In genomic region chr5:57642066-57642465, GRCh38 we compare ENCODE assay signal across 27 cellular contexts.
"Had no signal": no experiment of that assay in that cellular context is flagged by ENCODE, and none has a peak within 500 bp of the region (broad histone marks: within the 10 kb centered on the region; RNA-seq: fewer than 3 reads in every experiment).

No MANE protein-coding gene starts in this region.

- H3K36me3 ChIP-seq: colonic mucosa, gastroesophageal sphincter, heart right ventricle, ovary, sigmoid colon, tibial artery had no signal

- H3K27ac ChIP-seq: colonic mucosa, epithelial cell of prostate, gastroesophageal sphincter, heart right ventricle, ovary, psoas muscle, sigmoid colon, testis, tibial artery had no signal

- H3K27me3 ChIP-seq: colonic mucosa, gastroesophageal sphincter, heart right ventricle, ovary, sigmoid colon, testis, tibial artery had no signal

- DNase-seq: colonic mucosa; effector CD8-positive, alpha-beta T cell; endodermal cell; foreskin fibroblast; glutamatergic neuron; heart right ventricle; hippocampal formation; kidney; natural killer cell; occipital lobe; ovary; posterior cingulate gyrus; psoas muscle; right cardiac atrium; sigmoid colon; stimulated activated CD4-positive, alpha-beta T cell treated with anti-CD3 and anti-CD28 coated beads, Interleukin-2, amount 100 ng/mL, for 24 hours; stimulated activated CD4-positive, alpha-beta T cell treated with anti-CD3 and anti-CD28 coated beads, Interleukin-4, amount 100 ng/mL, for 24 hours; stimulated activated naive CD8-positive, alpha-beta T cell treated with anti-CD3 and anti-CD28 coated beads, Interleukin-15, Interleukin-2, amounts not matched to agents 100 U/mL and 50 U/mL, for 24 hours; substantia nigra; testis; tibial artery had no signal

- ATAC-seq: esophagus mucosa; gastroesophageal sphincter; heart right ventricle; left lobe of liver; natural killer cell; psoas muscle; right cardiac atrium; stimulated activated effector memory CD8-positive, alpha-beta T cell treated with anti-CD3 and anti-CD28 coated beads, Interleukin-12 subunit alpha, Interleukin-12 subunit beta, amount 100 ng/mL, for 72 hours; stimulated activated naive CD8-positive, alpha-beta T cell treated with anti-CD3 and anti-CD28 coated beads, Interleukin-15, Interleukin-2, amounts not matched to agents 100 U/mL and 50 U/mL, for 24 hours had no signal

- H3K4me3 ChIP-seq: colonic mucosa, gastroesophageal sphincter, heart right ventricle, lung, ovary, psoas muscle, sigmoid colon, testis, tibial artery had no signal

- H3K9me3 ChIP-seq: colonic mucosa, gastroesophageal sphincter, heart right ventricle, ovary, psoas muscle, sigmoid colon, testis, tibial artery had no signal

- H3K4me1 ChIP-seq: colonic mucosa, gastroesophageal sphincter, heart right ventricle, psoas muscle, sigmoid colon, testis, tibial artery had no signal
